Comparison of ENCODE assay signal across 1 cellular context in genomic region chr22:21849489-21849888, GRCh38.
TF ChIP-seq lines count a peak whose summit lies in the region.

No MANE protein-coding gene starts in this region.

TF ChIP-seq in GM23338, 12 proteins besides CTCF, POLR2A, EP300 and RAD21 (continued from another document):
- TF ChIP-seq ZNF462 (CRISPR knock-in tag; IDR thresholded peaks at IDR 0.05) (no peak), REST (IDR thresholded peaks at IDR 0.05; ENCODE audit: unreplicated experiment) (no peak), EZH2phosphoT487 (IDR thresholded peaks at IDR 0.05; ENCODE audit: unreplicated experiment) (no peak), EZH2 (IDR thresholded peaks at IDR 0.05; ENCODE audit: low read depth, unreplicated experiment) (no peak)
